Comparison of ENCODE assay signal across 1 cellular context in the genomic region with DNA sequence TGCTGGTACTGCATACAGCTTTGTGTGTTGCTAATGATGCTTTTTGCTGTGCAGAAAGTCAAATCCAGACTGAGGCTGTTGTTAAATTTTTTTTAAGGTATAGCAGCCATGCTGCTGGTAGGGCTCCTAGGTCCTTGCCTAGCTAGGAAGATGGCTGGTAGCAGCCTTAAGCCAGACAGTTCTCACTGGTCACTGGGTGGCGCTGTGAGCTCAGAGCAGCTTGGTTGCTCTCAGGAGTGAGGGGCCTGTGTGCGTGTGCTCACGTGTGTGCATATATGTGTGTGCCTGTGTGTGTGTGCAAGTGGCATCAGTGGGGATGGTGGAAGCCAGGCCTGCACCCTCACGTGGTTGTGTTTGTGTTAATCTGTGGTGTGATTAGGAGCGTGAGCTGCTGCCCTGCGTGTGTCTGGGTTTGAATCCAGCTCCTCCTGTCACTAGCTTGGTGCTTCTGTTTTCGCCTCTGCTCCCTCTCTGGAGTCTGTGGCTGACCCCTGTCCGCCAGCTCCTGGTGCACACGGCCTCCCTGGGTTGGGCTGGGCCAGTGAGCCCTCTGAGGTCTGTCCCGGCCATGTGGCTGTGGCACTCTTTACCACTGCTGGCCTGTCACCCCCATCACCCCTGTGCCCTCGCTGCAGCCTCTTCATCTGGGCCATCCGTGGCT.
TF ChIP-seq lines count a peak whose summit lies in the region.

No MANE protein-coding gene starts in this region.

TF ChIP-seq in HEK293, 187 proteins besides CTCF, POLR2A, EP300 and RAD21:
- TF ChIP-seq ZNF2 (tag by site-specific recombination; IDR thresholded peaks at IDR 0.05): peak; percentile 100
- TF ChIP-seq, protein P1, sequence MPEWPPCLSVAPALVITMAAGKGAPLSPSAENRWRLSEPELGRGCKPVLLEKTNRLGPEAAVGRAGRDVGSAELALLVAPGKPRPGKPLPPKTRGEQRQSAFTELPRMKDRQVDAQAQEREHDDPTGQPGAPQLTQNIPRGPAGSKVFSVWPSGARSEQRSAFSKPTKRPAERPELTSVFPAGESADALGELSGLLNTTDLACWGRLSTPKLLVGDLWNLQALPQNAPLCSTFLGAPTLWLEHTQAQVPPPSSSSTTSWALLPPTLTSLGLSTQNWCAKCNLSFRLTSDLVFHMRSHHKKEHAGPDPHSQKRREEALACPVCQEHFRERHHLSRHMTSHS (tag by site-specific recombination; IDR thresholded peaks at IDR 0.05): no peak
- no peak for TF ChIP-seq ZFHX2 (tag by site-specific recombination; conservative IDR thresholded peaks at IDR 0.05)
- no peak for TF ChIP-seq ZBTB1 (tag by site-specific recombination; IDR thresholded peaks at IDR 0.05)
- TF ChIP-seq, protein P2, sequence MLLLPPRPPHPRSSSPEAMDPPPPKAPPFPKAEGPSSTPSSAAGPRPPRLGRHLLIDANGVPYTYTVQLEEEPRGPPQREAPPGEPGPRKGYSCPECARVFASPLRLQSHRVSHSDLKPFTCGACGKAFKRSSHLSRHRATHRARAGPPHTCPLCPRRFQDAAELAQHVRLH (tag by site-specific recombination; IDR thresholded peaks at IDR 0.05): no peak
- no peak for TF ChIP-seq ZNF529 (tag by site-specific recombination; IDR thresholded peaks at IDR 0.05; ENCODE audit: insufficient replicate concordance)
- TF ChIP-seq SETDB1 (IDR thresholded peaks at IDR 0.05; ENCODE audit: insufficient read length, low read length): peak; percentile 24
- TF ChIP-seq, protein P3, sequence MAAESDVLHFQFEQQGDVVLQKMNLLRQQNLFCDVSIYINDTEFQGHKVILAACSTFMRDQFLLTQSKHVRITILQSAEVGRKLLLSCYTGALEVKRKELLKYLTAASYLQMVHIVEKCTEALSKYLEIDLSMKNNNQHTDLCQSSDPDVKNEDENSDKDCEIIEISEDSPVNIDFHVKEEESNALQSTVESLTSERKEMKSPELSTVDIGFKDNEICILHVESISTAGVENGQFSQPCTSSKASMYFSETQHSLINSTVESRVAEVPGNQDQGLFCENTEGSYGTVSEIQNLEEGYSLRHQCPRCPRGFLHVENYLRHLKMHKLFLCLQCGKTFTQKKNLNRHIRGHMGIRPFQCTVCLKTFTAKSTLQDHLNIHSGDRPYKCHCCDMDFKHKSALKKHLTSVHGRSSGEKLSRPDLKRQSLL (tag by site-specific recombination; IDR thresholded peaks at IDR 0.05): no peak
- TF ChIP-seq ZSCAN30 (tag by site-specific recombination; IDR thresholded peaks at IDR 0.05): no peak
- TF ChIP-seq, protein P4, sequence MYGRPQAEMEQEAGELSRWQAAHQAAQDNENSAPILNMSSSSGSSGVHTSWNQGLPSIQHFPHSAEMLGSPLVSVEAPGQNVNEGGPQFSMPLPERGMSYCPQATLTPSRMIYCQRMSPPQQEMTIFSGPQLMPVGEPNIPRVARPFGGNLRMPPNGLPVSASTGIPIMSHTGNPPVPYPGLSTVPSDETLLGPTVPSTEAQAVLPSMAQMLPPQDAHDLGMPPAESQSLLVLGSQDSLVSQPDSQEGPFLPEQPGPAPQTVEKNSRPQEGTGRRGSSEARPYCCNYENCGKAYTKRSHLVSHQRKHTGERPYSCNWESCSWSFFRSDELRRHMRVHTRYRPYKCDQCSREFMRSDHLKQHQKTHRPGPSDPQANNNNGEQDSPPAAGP (tag by site-specific recombination; IDR thresholded peaks at IDR 0.05): no peak
- TF ChIP-seq ZNF654 (tag by site-specific recombination; IDR thresholded peaks at IDR 0.05; ENCODE audit: low read depth): no peak
- TF ChIP-seq ZFP3 (tag by site-specific recombination; IDR thresholded peaks at IDR 0.05; ENCODE audit: low read depth): no peak
- TF ChIP-seq REPIN1 (tag by site-specific recombination; IDR thresholded peaks at IDR 0.05; ENCODE audit: low read depth): no peak
- TF ChIP-seq, protein P5, sequence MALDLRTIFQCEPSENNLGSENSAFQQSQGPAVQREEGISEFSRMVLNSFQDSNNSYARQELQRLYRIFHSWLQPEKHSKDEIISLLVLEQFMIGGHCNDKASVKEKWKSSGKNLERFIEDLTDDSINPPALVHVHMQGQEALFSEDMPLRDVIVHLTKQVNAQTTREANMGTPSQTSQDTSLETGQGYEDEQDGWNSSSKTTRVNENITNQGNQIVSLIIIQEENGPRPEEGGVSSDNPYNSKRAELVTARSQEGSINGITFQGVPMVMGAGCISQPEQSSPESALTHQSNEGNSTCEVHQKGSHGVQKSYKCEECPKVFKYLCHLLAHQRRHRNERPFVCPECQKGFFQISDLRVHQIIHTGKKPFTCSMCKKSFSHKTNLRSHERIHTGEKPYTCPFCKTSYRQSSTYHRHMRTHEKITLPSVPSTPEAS (tag by site-specific recombination; IDR thresholded peaks at IDR 0.05): peak; percentile 40; the same call in 1 of the 2 replicates
- TF ChIP-seq ZNF366 (tag by site-specific recombination; conservative IDR thresholded peaks at IDR 0.05): no peak
- no peak for TF ChIP-seq ZNF423 (tag by site-specific recombination; IDR thresholded peaks at IDR 0.05)
- TF ChIP-seq, protein P6, sequence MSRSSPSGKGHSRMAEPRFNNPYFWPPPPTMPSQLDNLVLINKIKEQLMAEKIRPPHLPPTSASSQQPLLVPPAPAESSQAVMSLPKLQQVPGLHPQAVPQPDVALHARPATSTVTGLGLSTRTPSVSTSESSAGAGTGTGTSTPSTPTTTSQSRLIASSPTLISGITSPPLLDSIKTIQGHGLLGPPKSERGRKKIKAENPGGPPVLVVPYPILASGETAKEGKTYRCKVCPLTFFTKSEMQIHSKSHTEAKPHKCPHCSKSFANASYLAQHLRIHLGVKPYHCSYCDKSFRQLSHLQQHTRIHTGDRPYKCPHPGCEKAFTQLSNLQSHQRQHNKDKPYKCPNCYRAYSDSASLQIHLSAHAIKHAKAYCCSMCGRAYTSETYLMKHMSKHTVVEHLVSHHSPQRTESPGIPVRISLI (tag by site-specific recombination; IDR thresholded peaks at IDR 0.05): no peak
